7 cellular contexts compared by ENCODE assay signal in genomic region chr18:49447810-49448745, GRCh38. TPM values are rescaled to one million over a fixed set of nuclear protein-coding genes. Genes with fewer than 3 reads are reported as not detected.
DNase-seq lines count a peak whose midpoint lies in the region; ATAC-seq and TF ChIP-seq lines count a peak whose summit lies in the region.

No MANE protein-coding gene starts in this region.

- H3K79me2 ChIP-seq in neural cell (replicated peaks; ENCODE audit: insufficient read depth, low read length): peaks cover 2% of the 10 kb centered on the region

- DNase-seq in GM12864 (ENCODE audit: low read depth): no peak
- peak; percentile 38 for DNase-seq in NCI-H128 (lab: John Stamatoyannopoulos, UW; ENCODE audit: unreplicated experiment)
- peak in 4 of 5 donors; percentile 17 to 58 (median 38) for DNase-seq in T-helper 1 cell
- peak; percentile 78 for DNase-seq in epithelial cell of esophagus (ENCODE audit: low read depth)
- no peak for DNase-seq in UCSD-AML1 (lab: John Stamatoyannopoulos, UW; ENCODE audit: unreplicated experiment)

- H3K27me3 ChIP-seq in neural cell (ENCODE audit: insufficient read depth, low read depth, low read length): no peaks in the 10 kb centered on the region

- no peak overlapping the region for H3K9ac ChIP-seq in neural cell (ENCODE audit: low read length)

- no peak overlapping the region for H3K4me2 ChIP-seq in neural cell (ENCODE audit: low read length)

- TF ChIP-seq RAD21 in neural cell (conservative IDR thresholded peaks at IDR 0.05): no peak

- H3F3A ChIP-seq in neural cell (ENCODE audit: insufficient read depth, low read length, poor library complexity, severe bottlenecking): no peaks in the 10 kb centered on the region

- H3K9me2 ChIP-seq in neural cell (ENCODE audit: insufficient read depth, low read length): no peaks in the 10 kb centered on the region

- H3K9me3 ChIP-seq in neural cell (ENCODE audit: low read length): peaks cover 13% of the 10 kb centered on the region

- H2AFZ ChIP-seq in neural cell (ENCODE audit: low read depth, low read length): no peak overlapping the region

- TF ChIP-seq CTCF in GM12864 (IDR thresholded peaks at IDR 0.05; ENCODE audit: low read depth, low read length, missing control alignments): peak; percentile 65
- peak; percentile 53 for TF ChIP-seq CTCF in epithelial cell of esophagus (IDR thresholded peaks at IDR 0.05; ENCODE audit: insufficient read depth, low read depth, low read length, missing control alignments)
- peak; percentile 25 for TF ChIP-seq CTCF in neural cell (IDR thresholded peaks at IDR 0.05; ENCODE audit: poor library complexity, severe bottlenecking)

- no peaks in the 10 kb centered on the region for H3K36me3 ChIP-seq in neural cell (ENCODE audit: insufficient read depth, low read length)

- no peak for TF ChIP-seq EP300 in neural cell (conservative IDR thresholded peaks at IDR 0.05; ENCODE audit: poor library complexity, severe bottlenecking)

- no peak for ATAC-seq in HG02763 (IDR thresholded peaks at IDR 0.05; ENCODE audit: unreplicated experiment)

- H3K27ac ChIP-seq in neural cell (ENCODE audit: low read length): no peak overlapping the region

- H3K4me3 ChIP-seq in GM12864 (ENCODE audit: low read depth, low read length): no peak overlapping the region
- H3K4me3 ChIP-seq in epithelial cell of esophagus (ENCODE audit: low read length): no peak overlapping the region
- no peak overlapping the region for H3K4me3 ChIP-seq in neural cell (ENCODE audit: low read length)

- no peaks in the 10 kb centered on the region for H4K20me1 ChIP-seq in neural cell (ENCODE audit: insufficient read depth)

TF ChIP-seq in neural cell, 6 proteins besides CTCF, POLR2A, EP300 and RAD21:
- TF ChIP-seq TAF1 (IDR thresholded peaks at IDR 0.05; ENCODE audit: low read depth) (no peak), MXI1 (conservative IDR thresholded peaks at IDR 0.05; ENCODE audit: poor library complexity, severe bottlenecking) (no peak), SMC3 (conservative IDR thresholded peaks at IDR 0.05; ENCODE audit: poor library complexity) (no peak), EZH2 (IDR thresholded peaks at IDR 0.05; ENCODE audit: borderline replicate concordance, insufficient read depth, low read length, poor library complexity, severe bottlenecking) (no peak), REST (IDR thresholded peaks at IDR 0.05; ENCODE audit: borderline replicate concordance) (no peak), POLR2AphosphoS5 (IDR thresholded peaks at IDR 0.05) (no peak)

RNA-seq across cellular contexts. Expression of gene DYM, which starts 12.4 kb away (rescaled TPM):
- polyA plus RNA-seq in neural cell: 25.4 and 29.6 TPM in 2 replicates
- polyA minus RNA-seq in neural cell: 91.6 and 92.0 TPM in 2 replicates

RNA-seq across cellular contexts. Expression of gene C18orf32, which starts 39.0 kb away (rescaled TPM):
- 573 and 594 TPM in 2 replicates for polyA plus RNA-seq in neural cell
- 120 and 135 TPM in 2 replicates for polyA minus RNA-seq in neural cell

RNA-seq across cellular contexts. Expression of gene RPL17, which starts 44.2 kb away (rescaled TPM):
- 1,435 and 1,565 TPM in 2 replicates for polyA plus RNA-seq in neural cell
- polyA minus RNA-seq in neural cell: 483 and 601 TPM in 2 replicates

Comparison
In these comparisons a context has a peak if more than half of its experiments do, and no peak if none do; other contexts are left out.
1. DNase-seq: peak in NCI-H128 (single experiment), T-helper 1 cell (4 of 5) and epithelial cell of esophagus (single experiment); none in GM12864 (single experiment) and UCSD-AML1 (single experiment).
2. Peak in every context shown above with its lines, with median percentiles within 50 percentile points of each other: CTCF ChIP-seq.